8 cellular contexts compared by ENCODE assay signal in genomic region chr1:167601442-167602380, GRCh38. TPM values are rescaled to one million over a fixed set of nuclear protein-coding genes. Genes with fewer than 3 reads are reported as not detected.
DNase-seq lines count a peak whose midpoint lies in the region; ATAC-seq lines count a peak whose summit lies in the region.

No MANE protein-coding gene starts in this region.

- H3K9me3 ChIP-seq in BLaER1 treated with 17β-estradiol and CSF1 and Interleukin-3, amounts not matched to agents 10 nM and 100 nM (replicated peaks in 1 of 11), result peaks cover 7 to 36% (median 22%) of the 10 kb centered on the region in 11 experiments

- peaks cover 0 to 3% (median 0%) of the 10 kb centered on the region in 11 experiments; a peak in 2 of 22 replicates for H3K36me3 ChIP-seq in BLaER1 treated with 17β-estradiol and CSF1 and Interleukin-3, amounts not matched to agents 10 nM and 100 nM

- peak overlapping the region in 6 of 10 experiments; percentile 1 to 43 (median 8); a peak in 5 of 20 replicates for H3K4me3 ChIP-seq in BLaER1 treated with 17β-estradiol and CSF1 and Interleukin-3, amounts not matched to agents 10 nM and 100 nM

- no peaks in the 10 kb centered on the region for H3K27me3 ChIP-seq in BLaER1 treated with 17β-estradiol and CSF1 and Interleukin-3, amounts not matched to agents 10 nM and 100 nM

- H3K4me1 ChIP-seq in BLaER1 treated with 17β-estradiol and CSF1 and Interleukin-3, amounts not matched to agents 10 nM and 100 nM, result peaks cover 55 to 84% (median 64%) of the 10 kb centered on the region in 10 experiments

- H3K9ac ChIP-seq in BLaER1 treated with 17β-estradiol and CSF1 and Interleukin-3, amounts not matched to agents 10 nM and 100 nM, result peak overlapping the region; percentile 77 to 86 (median 81)

- no peaks in the 10 kb centered on the region for H4K20me1 ChIP-seq in BLaER1 treated with 17β-estradiol and CSF1 and Interleukin-3, amounts not matched to agents 10 nM and 100 nM

- H3K4me2 ChIP-seq in BLaER1 treated with 17β-estradiol and CSF1 and Interleukin-3, amounts not matched to agents 10 nM and 100 nM, result peak overlapping the region; percentile 76 to 97 (median 82)

- peak overlapping the region; percentile 88 to 98 (median 94) for H3K27ac ChIP-seq in BLaER1 treated with 17β-estradiol and CSF1 and Interleukin-3, amounts not matched to agents 10 nM and 100 nM
- H3K27ac ChIP-seq in angular gyrus (ENCODE audit: low read depth, low read length), result peak overlapping the region; percentile 47

- ATAC-seq in GM18517 (IDR thresholded peaks at IDR 0.05; ENCODE audit: unreplicated experiment) (no peak), GM18520 (IDR thresholded peaks at IDR 0.05; ENCODE audit: unreplicated experiment) (no peak), GM18867 (IDR thresholded peaks at IDR 0.05; ENCODE audit: unreplicated experiment) (no peak)

- DNase-seq in Kasumi-1 (lab: John Stamatoyannopoulos, UW) (peak; percentile 95), mucosa of gallbladder (ENCODE audit: low spot score) (peak; percentile 37), GM19238 (ENCODE audit: insufficient read length, low spot score) (no peak)

RNA-seq across cellular contexts. Expression of gene RCSD1, which starts 28.3 kb away (rescaled TPM):
- total RNA-seq in mucosa of gallbladder, result 18.4 TPM

RNA-seq across cellular contexts. Expression of gene CREG1, which starts 48.1 kb away (rescaled TPM):
- total RNA-seq in mucosa of gallbladder, result 157 TPM
